ENCODE assay signal across 8 cellular contexts in the genomic region with DNA sequence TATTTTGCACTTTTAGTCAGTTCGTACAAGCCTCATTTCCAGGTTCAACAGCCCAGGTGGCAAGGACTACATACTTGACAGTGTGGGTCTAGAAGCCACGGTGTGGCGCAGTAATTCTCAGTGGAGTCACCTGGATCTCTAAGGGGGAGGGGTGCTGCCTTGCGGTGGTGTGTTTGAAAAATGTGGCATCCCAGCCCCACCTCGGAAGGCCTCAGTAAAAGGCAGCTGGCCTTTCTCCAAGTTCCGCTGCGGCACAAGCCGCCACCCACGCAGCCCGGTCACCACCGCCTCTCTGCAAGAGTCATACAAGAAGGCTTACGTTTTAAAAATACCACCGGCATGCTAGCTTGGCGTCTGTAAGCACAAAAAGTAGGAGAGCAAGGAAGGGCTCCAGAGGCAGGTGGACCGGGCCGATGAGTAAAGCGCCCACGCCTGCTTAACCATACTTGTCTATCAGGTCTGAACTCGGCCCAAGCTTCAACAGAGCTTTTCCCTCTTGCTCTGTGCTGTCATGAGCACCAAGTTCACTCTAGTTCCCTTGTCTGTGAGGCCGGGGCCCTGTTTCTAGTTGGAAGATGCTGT. TPM values are rescaled to one million over a fixed set of nuclear protein-coding genes. Genes with fewer than 3 reads are reported as not detected.
DNase-seq lines count a peak whose midpoint lies in the region; ATAC-seq and TF ChIP-seq lines count a peak whose summit lies in the region.

No MANE protein-coding gene starts in this region.

- DNase-seq in SJSA1 (ENCODE audit: low read depth in 1 of 2, low spot score in 2 of 2) (peak; percentile 95 to 96), left ventricle myocardium superior (peak; percentile 84)
- DNase-seq in activated naive CD4-positive, alpha-beta T cell treated with anti-CD3 and anti-CD28 coated beads, Interleukin-2, amount 10 ng/mL, durations not matched to agents 7 days and 5 days: peak; percentile 76
- peak; percentile 73 for DNase-seq in stimulated activated CD4-positive, alpha-beta T cell treated with anti-CD3 and anti-CD28 coated beads, Interleukin-12 subunit alpha, Interleukin-12 subunit beta, amount 100 ng/mL, for 4 hours
- no peak for DNase-seq in NK-92 treated with Interleukin-12 subunit alpha and Interleukin-12 subunit beta, amount 100 ng/mL, for 24 hours (lab: John Stamatoyannopoulos, UW)

- no peak overlapping the region for H3K4me3 ChIP-seq in SJSA1

- H3K36me3 ChIP-seq in SJSA1: peaks cover 2% of the 10 kb centered on the region; the same call in 1 of the 2 replicates

- H3K27ac ChIP-seq in C4-2B (peak overlapping the region; percentile 86), SJSA1 (0 out of 2 replicates have a peak overlapping the region, but pooled peaks have one; percentile 12)

- H3K27ac Mint-ChIP-seq in activated naive CD4-positive, alpha-beta T cell treated with anti-CD3 and anti-CD28 coated beads, Interleukin-2, amount 10 ng/mL, durations not matched to agents 7 days and 5 days: peak overlapping the region; percentile 79

- no peaks in the 10 kb centered on the region for H3K27me3 ChIP-seq in SJSA1 (replicated peaks)

- ATAC-seq in GM19372 (IDR thresholded peaks at IDR 0.05; ENCODE audit: low read depth, unreplicated experiment): peak; percentile 79
- ATAC-seq in HG03457 (IDR thresholded peaks at IDR 0.05; ENCODE audit: unreplicated experiment): peak; percentile 64
- peak; percentile 81 for ATAC-seq in left ventricle myocardium superior

- peak overlapping the region; percentile 9 for H3K4me3 Mint-ChIP-seq in activated naive CD4-positive, alpha-beta T cell treated with anti-CD3 and anti-CD28 coated beads, Interleukin-2, amount 10 ng/mL, durations not matched to agents 7 days and 5 days

- no peaks in the 10 kb centered on the region for H3K9me3 ChIP-seq in SJSA1 (replicated peaks)

- TF ChIP-seq CTCF in C4-2B (conservative IDR thresholded peaks at IDR 0.05): peak; percentile 34

- H3K36me3 Mint-ChIP-seq in activated naive CD4-positive, alpha-beta T cell treated with anti-CD3 and anti-CD28 coated beads, Interleukin-2, amount 10 ng/mL, durations not matched to agents 7 days and 5 days: no peaks in the 10 kb centered on the region

- no peaks in the 10 kb centered on the region for H3K27me3 Mint-ChIP-seq in activated naive CD4-positive, alpha-beta T cell treated with anti-CD3 and anti-CD28 coated beads, Interleukin-2, amount 10 ng/mL, durations not matched to agents 7 days and 5 days

- CTCF ChIA-PET in activated naive CD4-positive, alpha-beta T cell treated with anti-CD3 and anti-CD28 coated beads, Interleukin-2, amount 10 ng/mL, durations not matched to agents 7 days and 5 days (lab: Charles Lee): interaction anchor here (1.0 to 3.5 kb wide), 5 partner anchors 24 to 171 kb away, joined by 3 to 11 read pairs (median 3); no protein-coding TSS in a partner anchor

- H3K4me1 ChIP-seq in SJSA1 (replicated peaks): peaks cover 45% of the 10 kb centered on the region

- peaks cover 36% of the 10 kb centered on the region for H3K4me1 Mint-ChIP-seq in activated naive CD4-positive, alpha-beta T cell treated with anti-CD3 and anti-CD28 coated beads, Interleukin-2, amount 10 ng/mL, durations not matched to agents 7 days and 5 days

- H3K9me3 Mint-ChIP-seq in activated naive CD4-positive, alpha-beta T cell treated with anti-CD3 and anti-CD28 coated beads, Interleukin-2, amount 10 ng/mL, durations not matched to agents 7 days and 5 days: no peaks in the 10 kb centered on the region

- intact Hi-C loops in left ventricle myocardium superior (cut with micrococcal nuclease): no loop called here

RNA-seq across cellular contexts. Expression of a gene that starts 49.5 kb away (rescaled TPM):
- 4.9 and 6.1 TPM in 2 replicates for total RNA-seq in SJSA1 (2014; rRNA removed; shearing (Covaris generic))
- total RNA-seq in left ventricle myocardium superior: 12.8 TPM
